ENCODE assay signal across 23 cellular contexts in genomic region chr21:31372176-31372765, GRCh38. TPM values are rescaled to one million over a fixed set of nuclear protein-coding genes. Genes with fewer than 3 reads are reported as not detected.
A peak's percentile ranks its signal among the peaks of the same experiment; 100 is the strongest.
DNase-seq lines count a peak whose midpoint lies in the region; ATAC-seq, FAIRE-seq and TF ChIP-seq lines count a peak whose summit lies in the region.
"Had no signal": no experiment of that assay in that cellular context is flagged by ENCODE, and none has a peak within 500 bp of the region (broad histone marks: within the 10 kb centered on the region; RNA-seq: fewer than 3 reads in every experiment).

No MANE protein-coding gene starts in this region.

- peaks cover 4% of the 10 kb centered on the region for H3K36me3 Mint-ChIP-seq in activated naive CD8-positive, alpha-beta T cell treated with anti-CD3 and anti-CD28 coated beads, Interleukin-2, amount 10 ng/mL, durations not matched to agents 7 days and 5 days
- no peaks in the 10 kb centered on the region for H3K36me3 Mint-ChIP-seq in activated naive CD8-positive, alpha-beta T cell treated with anti-CD3 and anti-CD28 coated beads for 36 hours
- no peaks in the 10 kb centered on the region for H3K36me3 Mint-ChIP-seq in osteocyte (ENCODE audit: unreplicated experiment)
- H3K36me3 Mint-ChIP-seq: CD4-positive, alpha-beta memory T cell had no signal

- H3K4me2 ChIP-seq in PC-9, result peak overlapping the region; percentile 23; the same call in 1 of the 2 replicates

- peaks cover 14% of the 10 kb centered on the region for H3K4me1 Mint-ChIP-seq in activated naive CD8-positive, alpha-beta T cell treated with anti-CD3 and anti-CD28 coated beads, Interleukin-2, amount 10 ng/mL, durations not matched to agents 7 days and 5 days
- H3K4me1 Mint-ChIP-seq in activated naive CD8-positive, alpha-beta T cell treated with anti-CD3 and anti-CD28 coated beads for 36 hours, result peaks cover 12% of the 10 kb centered on the region
- peaks cover 11% of the 10 kb centered on the region for H3K4me1 Mint-ChIP-seq in osteocyte (ENCODE audit: unreplicated experiment)

- FAIRE-seq in bronchial epithelial cell (lab: Jason Lieb, UNC), result no peak
- FAIRE-seq: G401.6, GM12891, GM18507 had no signal

- H3K9me3 Mint-ChIP-seq in activated naive CD8-positive, alpha-beta T cell treated with anti-CD3 and anti-CD28 coated beads, Interleukin-2, amount 10 ng/mL, durations not matched to agents 7 days and 5 days, result peaks cover 4% of the 10 kb centered on the region
- H3K9me3 Mint-ChIP-seq in activated naive CD8-positive, alpha-beta T cell treated with anti-CD3 and anti-CD28 coated beads for 36 hours, result no peaks in the 10 kb centered on the region
- H3K9me3 Mint-ChIP-seq in osteocyte (ENCODE audit: unreplicated experiment), result no peaks in the 10 kb centered on the region
- H3K9me3 Mint-ChIP-seq: CD4-positive, alpha-beta memory T cell had no signal

- H3K27me3 ChIP-seq in PC-9 (ENCODE audit: insufficient read depth, low read depth), result no peaks in the 10 kb centered on the region
- H3K27me3 ChIP-seq in bronchial epithelial cell (ENCODE audit: control insufficient read depth, insufficient read depth, low read length), result no peaks in the 10 kb centered on the region

- no peaks in the 10 kb centered on the region for H4K20me1 ChIP-seq in PC-9 (ENCODE audit: insufficient read depth)

- peaks cover 7% of the 10 kb centered on the region for H3K27me3 Mint-ChIP-seq in activated naive CD8-positive, alpha-beta T cell treated with anti-CD3 and anti-CD28 coated beads, Interleukin-2, amount 10 ng/mL, durations not matched to agents 7 days and 5 days
- no peaks in the 10 kb centered on the region for H3K27me3 Mint-ChIP-seq in activated naive CD8-positive, alpha-beta T cell treated with anti-CD3 and anti-CD28 coated beads for 36 hours
- H3K27me3 Mint-ChIP-seq in osteocyte (ENCODE audit: unreplicated experiment), result no peaks in the 10 kb centered on the region

- H3F3A ChIP-seq in PC-9 (ENCODE audit: insufficient read depth, low read depth), result 0 out of 2 replicates have a peak, but pooled peaks cover 3% of the 10 kb centered on the region

- no peaks in the 10 kb centered on the region for H3K36me3 ChIP-seq in PC-9 (ENCODE audit: low read depth)
- H3K36me3 ChIP-seq in bronchial epithelial cell (ENCODE audit: control insufficient read depth, insufficient read depth, low read length), result no peaks in the 10 kb centered on the region

- H3K27ac ChIP-seq in PC-9, result 0 out of 2 replicates have a peak overlapping the region, but pooled peaks have one; percentile 16

- no peak for DNase-seq in activated naive CD8-positive, alpha-beta T cell treated with anti-CD3 and anti-CD28 coated beads, Interleukin-2, amount 10 ng/mL, durations not matched to agents 7 days and 5 days
- DNase-seq in activated naive CD8-positive, alpha-beta T cell treated with anti-CD3 and anti-CD28 coated beads for 36 hours, result no peak
- DNase-seq in PC-9 (peak in 1 of 2 experiments; percentile 47), bronchial epithelial cell (ENCODE audit: low read depth) (peak; percentile 54), osteocyte (ENCODE audit: extremely low spot score, unreplicated experiment) (peak; percentile 36), HUDEP-2 (lab: John Stamatoyannopoulos, UW; ENCODE audit: unreplicated experiment in 76 of 76) (no peak), NCI-H2171 treated with DMSO at 0.1 percent for 48 hours (lab: John Stamatoyannopoulos, UW) (no peak), NCI-H2171 (lab: John Stamatoyannopoulos, UW) (no peak)
- DNase-seq: 8988T; CD4-positive, alpha-beta memory T cell; DMS79; GOT3; HFFc6; Karpas-422; MM.1S; NCI-H1092 treated with DMSO at 0.1 percent for 48 hours; NCI-H1694; NCI-H345; NCI-H526 treated with DMSO at 0.1 percent for 48 hours; NK-92 treated with Interleukin-12 subunit alpha and Interleukin-12 subunit beta, amount 100 ng/mL, for 24 hours had no signal

- peaks cover 18% of the 10 kb centered on the region for H3K4me1 ChIP-seq in PC-9 (replicated peaks; ENCODE audit: insufficient read depth)

- no peak overlapping the region for H2AFZ ChIP-seq in PC-9

- POLR2A ChIA-PET in activated naive CD8-positive, alpha-beta T cell treated with anti-CD3 and anti-CD28 coated beads, Interleukin-2, amount 10 ng/mL, durations not matched to agents 7 days and 5 days (lab: Charles Lee), result no interaction called here
- POLR2A ChIA-PET in PC-9 (lab: Charles Lee; ENCODE audit: unreplicated experiment), result no interaction called here

- peak overlapping the region; percentile 34 for H3K27ac Mint-ChIP-seq in activated naive CD8-positive, alpha-beta T cell treated with anti-CD3 and anti-CD28 coated beads, Interleukin-2, amount 10 ng/mL, durations not matched to agents 7 days and 5 days
- H3K27ac Mint-ChIP-seq in activated naive CD8-positive, alpha-beta T cell treated with anti-CD3 and anti-CD28 coated beads for 36 hours, result no peak overlapping the region
- H3K27ac Mint-ChIP-seq in osteocyte (ENCODE audit: unreplicated experiment), result no peak overlapping the region
- H3K27ac Mint-ChIP-seq: CD4-positive, alpha-beta memory T cell; HFFc6 had no signal

- no peak for ATAC-seq in activated naive CD8-positive, alpha-beta T cell treated with anti-CD3 and anti-CD28 coated beads, Interleukin-2, amount 10 ng/mL, durations not matched to agents 7 days and 5 days (ENCODE audit: low read depth)

- CTCF ChIA-PET in PC-9 (lab: Charles Lee), result no interaction called here

- BruUV-seq in PC-9 (replicated peaks; lab: Mats Ljungman, UMichigan), result no TSS peak

- TF ChIP-seq CTCF in PC-9 (conservative IDR thresholded peaks at IDR 0.05) (no peak), bronchial epithelial cell (IDR thresholded peaks at IDR 0.05; ENCODE audit: insufficient read depth, low read length, severe bottlenecking) (no peak), osteocyte (IDR thresholded peaks at IDR 0.05) (no peak)

- H3K79me2 ChIP-seq in PC-9 (ENCODE audit: low read depth), result no peaks in the 10 kb centered on the region

- no peaks in the 10 kb centered on the region for H3K9me2 ChIP-seq in PC-9 (ENCODE audit: insufficient read depth)

- H3K4me3 Mint-ChIP-seq in activated naive CD8-positive, alpha-beta T cell treated with anti-CD3 and anti-CD28 coated beads, Interleukin-2, amount 10 ng/mL, durations not matched to agents 7 days and 5 days, result no peak overlapping the region
- H3K4me3 Mint-ChIP-seq in activated naive CD8-positive, alpha-beta T cell treated with anti-CD3 and anti-CD28 coated beads for 36 hours, result no peak overlapping the region
- H3K4me3 Mint-ChIP-seq in osteocyte (ENCODE audit: unreplicated experiment), result no peak overlapping the region
- H3K4me3 Mint-ChIP-seq: CD4-positive, alpha-beta memory T cell; HFFc6 had no signal

- H3K4me3 ChIP-seq in PC-9 (no peak overlapping the region), bronchial epithelial cell (ENCODE audit: low read depth, low read length) (no peak overlapping the region)

- intact Hi-C loops in PC-9 (cut with micrococcal nuclease; ENCODE audit: unreplicated experiment), result no loop called here

- no peaks in the 10 kb centered on the region for H3K9me3 ChIP-seq in PC-9 (ENCODE audit: insufficient read depth, low read depth)

RNA-seq across cellular contexts. Expression of gene TIAM1, which starts 28.2 kb away (rescaled TPM):
- total RNA-seq in activated naive CD8-positive, alpha-beta T cell treated with anti-CD3 and anti-CD28 coated beads, Interleukin-2, amount 10 ng/mL, durations not matched to agents 7 days and 5 days, result 10 to 100 TPM; 21.8 to 23.7 TPM
- total RNA-seq in activated naive CD8-positive, alpha-beta T cell treated with anti-CD3 and anti-CD28 coated beads for 36 hours, result 10 to 100 TPM; 28.2 to 29.3 TPM
- total RNA-seq in PC-9 (2021) (19.7 and 22.5 TPM in 2 replicates), bronchial epithelial cell (8.4 and 31.6 TPM in 2 replicates), osteocyte (16.7 and 17.7 TPM in 2 replicates)

Comparison
In these comparisons a context has a peak if more than half of its experiments do, and no peak if none do; other contexts are left out.
1. DNase-seq: peak in bronchial epithelial cell (single experiment) and osteocyte (single experiment); none in activated naive CD8-positive, alpha-beta T cell treated with anti-CD3 and anti-CD28 coated beads, Interleukin-2, amount 10 ng/mL, durations not matched to agents 7 days and 5 days (single experiment), activated naive CD8-positive, alpha-beta T cell treated with anti-CD3 and anti-CD28 coated beads for 36 hours (single experiment), HUDEP-2 (0 of 76), NCI-H2171 treated with DMSO at 0.1 percent for 48 hours (single experiment) and NCI-H2171 (single experiment).